18 cellular contexts compared by ENCODE assay signal in the genomic region with DNA sequence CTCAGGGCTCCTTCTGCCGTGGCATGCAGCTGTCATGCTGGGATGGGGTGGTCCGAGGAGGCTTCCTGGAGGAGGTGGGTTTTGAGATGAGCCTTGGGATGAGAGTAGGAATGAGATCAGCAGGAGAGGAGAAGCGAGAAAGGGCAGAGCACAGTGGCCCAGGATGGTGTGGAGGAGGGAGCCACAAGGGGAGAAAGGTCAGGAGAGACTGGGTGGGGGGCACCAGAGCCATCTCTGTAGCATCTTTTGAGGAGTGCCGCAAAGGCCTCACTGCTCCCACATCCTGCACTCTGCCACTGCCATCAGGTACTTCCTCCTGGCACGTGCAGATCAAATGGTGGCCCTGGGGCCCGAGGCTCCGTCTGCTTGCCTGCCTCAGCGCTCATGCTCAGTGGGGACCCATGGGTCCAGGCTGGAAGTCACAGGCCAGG.
DNase-seq lines count a peak whose midpoint lies in the region; TF ChIP-seq lines count a peak whose summit lies in the region.
"Had no signal": no experiment of that assay in that cellular context is flagged by ENCODE, and none has a peak within 500 bp of the region (broad histone marks: within the 10 kb centered on the region; RNA-seq: fewer than 3 reads in every experiment).

No MANE protein-coding gene starts in this region.

- H3K4me1 ChIP-seq in esophagus squamous epithelium: peaks cover 28 to 71% (median 50%) of the 10 kb centered on the region in 3 donors
- peaks cover 18% of the 10 kb centered on the region for H3K4me1 ChIP-seq in smooth muscle cell (ENCODE audit: low read depth)
- peaks cover 7% of the 10 kb centered on the region for H3K4me1 ChIP-seq in left ventricle myocardium inferior

- no peaks in the 10 kb centered on the region for H3K36me3 ChIP-seq in WERI-Rb-1
- H3K36me3 ChIP-seq in esophagus squamous epithelium: no peaks in the 10 kb centered on the region
- no peaks in the 10 kb centered on the region for H3K36me3 ChIP-seq in smooth muscle cell (ENCODE audit: low read depth)
- H3K36me3 ChIP-seq in left ventricle myocardium inferior: no peaks in the 10 kb centered on the region
- H3K36me3 ChIP-seq: heart left ventricle, MG63 had no signal

- intact Hi-C loops in esophagus squamous epithelium (cut with DNase I) (no loop called here), left ventricle myocardium inferior (cut with micrococcal nuclease) (no loop called here)

- 82 to 84% methylated on average over 7 of the region's 8 CpGs for WGBS in esophagus squamous epithelium, 2 donors
- 95% methylated on average over 8 of the region's 8 CpGs for WGBS in smooth muscle cell (ENCODE audit: low lambda C conversion rate)

- TF ChIP-seq POLR2A in esophagus squamous epithelium (IDR thresholded peaks at IDR 0.05): no peak

- H3K27me3 ChIP-seq in WERI-Rb-1 (ENCODE audit: insufficient read depth, low read depth, severe bottlenecking) (no peaks in the 10 kb centered on the region), esophagus squamous epithelium (no peaks in the 10 kb centered on the region), smooth muscle cell (ENCODE audit: low read depth) (no peaks in the 10 kb centered on the region), left ventricle myocardium inferior (ENCODE audit: low read depth) (no peaks in the 10 kb centered on the region)
- H3K27me3 ChIP-seq: heart left ventricle, MG63 had no signal

- peaks cover 21% of the 10 kb centered on the region for H3F3A ChIP-seq in smooth muscle cell (ENCODE audit: low read depth)

- TF ChIP-seq CTCF in WERI-Rb-1 (IDR thresholded peaks at IDR 0.05; ENCODE audit: low read depth, low read length) (no peak), esophagus squamous epithelium (IDR thresholded peaks at IDR 0.05) (no peak), smooth muscle cell (IDR thresholded peaks at IDR 0.05; ENCODE audit: borderline replicate concordance, insufficient read depth, poor library complexity, severe bottlenecking) (no peak), GM10248 (IDR thresholded peaks at IDR 0.05; ENCODE audit: control extremely low read depth, extremely low read depth, low read depth, missing control alignments) (no peak), left ventricle myocardium inferior (IDR thresholded peaks at IDR 0.05; ENCODE audit: borderline replicate concordance) (no peak)

- CTCF ChIA-PET in GM10248 (lab: Yijun Ruan, JAX): no interaction called here

- H3K9ac ChIP-seq in smooth muscle cell (ENCODE audit: low read depth): no peak overlapping the region

- no peak overlapping the region for H3K4me2 ChIP-seq in smooth muscle cell

- no peak overlapping the region for H2AFZ ChIP-seq in smooth muscle cell (ENCODE audit: low read depth)

- no peaks in the 10 kb centered on the region for H3K9me3 ChIP-seq in WERI-Rb-1 (ENCODE audit: severe bottlenecking)
- H3K9me3 ChIP-seq in esophagus squamous epithelium: no peaks in the 10 kb centered on the region
- no peaks in the 10 kb centered on the region for H3K9me3 ChIP-seq in smooth muscle cell (replicated peaks; ENCODE audit: low read depth)
- no peaks in the 10 kb centered on the region for H3K9me3 ChIP-seq in left ventricle myocardium inferior (replicated peaks)
- H3K9me3 ChIP-seq: heart left ventricle, MG63 had no signal

- H4K20me1 ChIP-seq in smooth muscle cell (ENCODE audit: low read depth): no peaks in the 10 kb centered on the region

- DNase-seq in Daoy (ENCODE audit: low read depth) (peak; percentile 2), WERI-Rb-1 (peak; percentile 2), esophagus squamous epithelium (lab: John Stamatoyannopoulos, UW) (no peak), smooth muscle cell (lab: John Stamatoyannopoulos, UW; ENCODE audit: unreplicated experiment) (no peak), NCI-H2107 treated with DMSO at 0.1 percent for 48 hours (lab: John Stamatoyannopoulos, UW; ENCODE audit: unreplicated experiment) (no peak), anterior cingulate cortex (lab: John Stamatoyannopoulos, UW) (no peak), GM10248 (ENCODE audit: extremely low spot score) (no peak), left ventricle myocardium inferior (no peak)
- DNase-seq: activated CD4-positive, alpha-beta T cell treated with anti-CD3 and anti-CD28 coated beads for 48 hours; activated naive CD4-positive, alpha-beta T cell; amygdala; DMS79; heart left ventricle; MG63; NCI-H1436; NCI-H2107; NCI-H510A; NK-92 treated with Interleukin-12 subunit alpha and Interleukin-12 subunit beta, amount 100 ng/mL, for 24 hours had no signal

- POLR2A ChIA-PET in GM10248 (lab: Yijun Ruan, JAX): no interaction called here

- no peak overlapping the region for H3K27ac ChIP-seq in WERI-Rb-1
- H3K27ac ChIP-seq in esophagus squamous epithelium: peak overlapping the region; percentile 5 to 61 (median 49)
- peak overlapping the region; percentile 47 for H3K27ac ChIP-seq in smooth muscle cell (ENCODE audit: low read depth)
- H3K27ac ChIP-seq in left ventricle myocardium inferior (replicated peaks): no peak overlapping the region
- H3K27ac ChIP-seq: heart left ventricle had no signal

- H3K79me2 ChIP-seq in smooth muscle cell (ENCODE audit: low read depth): no peaks in the 10 kb centered on the region

- H3K4me3 ChIP-seq in WERI-Rb-1 (ENCODE audit: low read depth, low read length) (no peak overlapping the region), esophagus squamous epithelium (no peak overlapping the region), smooth muscle cell (no peak overlapping the region), left ventricle myocardium inferior (no peak overlapping the region)
- H3K4me3 ChIP-seq: heart left ventricle, MG63 had no signal

Comparison
In these comparisons a context has a peak if more than half of its experiments do, and no peak if none do; other contexts are left out.
1. DNase-seq: peak in Daoy (single experiment) and WERI-Rb-1 (single experiment); none in esophagus squamous epithelium (single experiment), smooth muscle cell (single experiment), NCI-H2107 treated with DMSO at 0.1 percent for 48 hours (single experiment), anterior cingulate cortex (0 of 58), GM10248 (single experiment) and left ventricle myocardium inferior (single experiment).
2. H3K27ac ChIP-seq: peak in esophagus squamous epithelium (4 of 4) and smooth muscle cell (single experiment); none in WERI-Rb-1 (single experiment) and left ventricle myocardium inferior (single experiment).